In the genomic region with DNA sequence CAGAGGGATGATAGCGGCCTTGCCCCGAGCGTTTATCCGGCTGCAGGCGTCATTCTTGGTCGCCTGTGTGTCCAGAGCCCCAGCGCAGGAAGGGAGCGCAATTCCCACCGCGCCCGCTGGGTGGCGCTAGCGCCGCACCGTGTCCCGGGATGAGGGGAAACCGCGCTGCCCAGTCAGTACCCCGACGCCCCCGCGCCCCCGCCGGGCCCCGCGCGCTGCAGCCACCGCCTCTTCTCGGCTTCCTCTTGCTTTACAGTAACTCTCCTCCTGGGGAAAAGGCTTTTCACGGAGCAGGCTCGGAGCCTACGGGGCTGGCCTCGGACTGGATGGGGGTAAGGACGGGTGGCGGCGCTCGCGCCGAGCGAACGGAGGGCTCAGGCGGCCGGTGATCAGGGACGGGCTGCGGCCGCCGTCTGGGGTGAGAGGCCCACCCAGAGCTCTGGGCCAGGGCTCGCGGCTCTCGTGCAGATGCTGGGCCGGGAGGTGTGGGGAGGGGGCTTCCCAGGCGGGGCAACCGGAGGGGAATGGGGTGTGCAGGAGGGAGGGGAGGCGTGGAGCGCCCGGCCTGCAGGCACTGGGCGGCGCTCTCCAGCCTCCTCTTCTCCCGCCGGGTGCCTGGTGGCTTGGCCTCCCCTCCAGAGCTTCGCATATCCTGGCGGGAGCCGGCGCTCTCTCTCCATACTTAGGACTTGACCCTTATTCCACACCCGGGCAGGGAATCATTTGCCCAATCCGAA, we compare ENCODE assay signal across 8 cellular contexts. TPM values are rescaled to one million over a fixed set of nuclear protein-coding genes. Genes with fewer than 3 reads are reported as not detected.
DNase-seq lines count a peak whose midpoint lies in the region; ATAC-seq and TF ChIP-seq lines count a peak whose summit lies in the region.

No MANE protein-coding gene starts in this region.

- peak; percentile 100 for TF ChIP-seq CTCF in glutamatergic neuron (IDR thresholded peaks at IDR 0.05; ENCODE audit: partially characterized antibody, unreplicated experiment)
- TF ChIP-seq CTCF in osteoblast (IDR thresholded peaks at IDR 0.05; ENCODE audit: extremely low read depth, low read depth, low read length), result peak; percentile 72
- peak; percentile 99 for TF ChIP-seq CTCF in thoracic aorta (IDR thresholded peaks at IDR 0.05)

- peak overlapping the region; percentile 100 for H2AFZ ChIP-seq in osteoblast (ENCODE audit: low read length)

- DNase-seq in ELR (ENCODE audit: low read depth), result peak; percentile 85
- DNase-seq in GOT3 (lab: John Stamatoyannopoulos, UW), result peak; percentile 84
- DNase-seq in Kasumi-1 (lab: John Stamatoyannopoulos, UW), result peak; percentile 53 to 77
- DNase-seq in SK-MEL-5 (ENCODE audit: low read depth, low spot score), result peak; percentile 75
- peak; percentile 98 for DNase-seq in glutamatergic neuron
- peak; percentile 95 for DNase-seq in osteoblast (ENCODE audit: insufficient read length, low spot score, missing footprints)
- no peak for DNase-seq in thoracic aorta (ENCODE audit: low spot score)

- peak overlapping the region; percentile 100 for H3K4me2 ChIP-seq in osteoblast (ENCODE audit: insufficient read depth, low read length)

- H3K27ac Mint-ChIP-seq in activated naive CD4-positive, alpha-beta T cell treated with anti-CD3 and anti-CD28 coated beads, Interleukin-2, amount 50 U/mL, for 24 hours, result peak overlapping the region; percentile 84
- H3K27ac Mint-ChIP-seq in glutamatergic neuron (ENCODE audit: unreplicated experiment), result peak overlapping the region; percentile 75

- H3K27me3 Mint-ChIP-seq in activated naive CD4-positive, alpha-beta T cell treated with anti-CD3 and anti-CD28 coated beads, Interleukin-2, amount 50 U/mL, for 24 hours, result no peaks in the 10 kb centered on the region
- H3K27me3 Mint-ChIP-seq in glutamatergic neuron (ENCODE audit: unreplicated experiment), result peaks cover 5% of the 10 kb centered on the region

- H3K36me3 ChIP-seq in osteoblast (ENCODE audit: insufficient read depth, low read length) (peaks cover 3% of the 10 kb centered on the region), thoracic aorta (peaks cover 3% of the 10 kb centered on the region)

- H3K9me3 ChIP-seq in osteoblast (ENCODE audit: low read depth, low read length) (no peaks in the 10 kb centered on the region), thoracic aorta (no peaks in the 10 kb centered on the region)

- H4K20me1 ChIP-seq in osteoblast (ENCODE audit: insufficient read depth, low read length), result no peaks in the 10 kb centered on the region

- peak overlapping the region; percentile 94 for H3K4me3 Mint-ChIP-seq in activated naive CD4-positive, alpha-beta T cell treated with anti-CD3 and anti-CD28 coated beads, Interleukin-2, amount 50 U/mL, for 24 hours
- H3K4me3 Mint-ChIP-seq in glutamatergic neuron (ENCODE audit: unreplicated experiment), result peak overlapping the region; percentile 91

- H3K27ac ChIP-seq in osteoblast (ENCODE audit: low read depth, low read length), result peak overlapping the region; percentile 57
- peak overlapping the region; percentile 48 to 59 for H3K27ac ChIP-seq in thoracic aorta

- H3K4me3 ChIP-seq in osteoblast (ENCODE audit: insufficient read depth, low read length) (peak overlapping the region; percentile 96), thoracic aorta (peak overlapping the region; percentile 87)

- H3K36me3 Mint-ChIP-seq in activated naive CD4-positive, alpha-beta T cell treated with anti-CD3 and anti-CD28 coated beads, Interleukin-2, amount 50 U/mL, for 24 hours, result no peaks in the 10 kb centered on the region
- no peaks in the 10 kb centered on the region for H3K36me3 Mint-ChIP-seq in glutamatergic neuron (ENCODE audit: unreplicated experiment)

- H3K79me2 ChIP-seq in osteoblast (ENCODE audit: insufficient read depth, low read length), result peaks cover 22% of the 10 kb centered on the region

- H3K9me3 Mint-ChIP-seq in activated naive CD4-positive, alpha-beta T cell treated with anti-CD3 and anti-CD28 coated beads, Interleukin-2, amount 50 U/mL, for 24 hours, result no peaks in the 10 kb centered on the region
- H3K9me3 Mint-ChIP-seq in glutamatergic neuron (ENCODE audit: unreplicated experiment), result peaks cover 2% of the 10 kb centered on the region

- ATAC-seq in thoracic aorta (ENCODE audit: insufficient number of reproducible peaks, low FRiP score, low read depth), result peak; percentile 90

- H3K4me1 Mint-ChIP-seq in activated naive CD4-positive, alpha-beta T cell treated with anti-CD3 and anti-CD28 coated beads, Interleukin-2, amount 50 U/mL, for 24 hours, result peaks cover 16% of the 10 kb centered on the region
- peaks cover 12% of the 10 kb centered on the region for H3K4me1 Mint-ChIP-seq in glutamatergic neuron (ENCODE audit: low read depth, unreplicated experiment)

- in situ Hi-C loops in SK-MEL-5 (cut with HindIII; ENCODE audit: low pct_unique_long_range_greater_than_20kb, low sequenced_read_pairs), result no loop called here

- H3K27me3 ChIP-seq in osteoblast (ENCODE audit: insufficient read depth, low read length) (no peaks in the 10 kb centered on the region), thoracic aorta (replicated peaks; ENCODE audit: insufficient read depth) (no peaks in the 10 kb centered on the region)

- H3K4me1 ChIP-seq in osteoblast (ENCODE audit: insufficient read depth, low read length) (peaks cover 41% of the 10 kb centered on the region), thoracic aorta (ENCODE audit: control insufficient read depth in 1 of 2, low read depth in 2 of 2) (peaks cover 0 to 12% of the 10 kb centered on the region in 2 donors)

RNA-seq across cellular contexts. Expression of a gene that starts 29.8 kb away (rescaled TPM):
- not detected in 2 replicates for total RNA-seq in SK-MEL-5 (2014; rRNA removed; shearing (Covaris generic))
- polyA plus RNA-seq in SK-MEL-5 (2015; cell fraction: cytosol; rRNA removed), result not detected in 2 replicates
- 0.11 TPM in 1 of 2 replicates, not detected in the other for polyA plus RNA-seq in SK-MEL-5 (2015; cell fraction: nucleus; rRNA removed)
- not detected for total RNA-seq in glutamatergic neuron (ENCODE audit: unreplicated experiment)
- not detected in 2 replicates for total RNA-seq in osteoblast
- total RNA-seq in thoracic aorta, result not detected

RNA-seq across cellular contexts. Expression of a gene that starts 46.0 kb away (rescaled TPM):
- not detected in 2 replicates for total RNA-seq in SK-MEL-5 (2014; rRNA removed; shearing (Covaris generic))
- polyA plus RNA-seq in SK-MEL-5 (2015; cell fraction: cytosol; rRNA removed), result not detected in 2 replicates
- not detected in 2 replicates for polyA plus RNA-seq in SK-MEL-5 (2015; cell fraction: nucleus; rRNA removed)
- not detected for total RNA-seq in glutamatergic neuron (ENCODE audit: unreplicated experiment)
- under 0.01 TPM in 1 of 2 replicates, not detected in the other for total RNA-seq in osteoblast
- total RNA-seq in thoracic aorta, result 1 to 10 TPM in 1 of 2 donors, not detected in 1; 3.0 TPM
